Comparison of ENCODE assay signal across 17 cellular contexts in genomic region chr14:22065372-22065771, GRCh38.
DNase-seq lines count a peak whose midpoint lies in the region; ATAC-seq lines count a peak whose summit lies in the region.
"Had no signal": no experiment of that assay in that cellular context is flagged by ENCODE, and none has a peak within 500 bp of the region (broad histone marks: within the 10 kb centered on the region; RNA-seq: fewer than 3 reads in every experiment).

No MANE protein-coding gene starts in this region.

- H3K4me1 Mint-ChIP-seq in T-helper 1 cell treated with Interleukin-12 subunit alpha and Interleukin-12 subunit beta and Interleukin-4 antibody, amounts not matched to agents 30 μg/mL and 1 μg/mL, for 36 hours (ENCODE audit: low read depth): peaks cover 23% of the 10 kb centered on the region
- peaks cover 49% of the 10 kb centered on the region for H3K4me1 Mint-ChIP-seq in activated naive CD4-positive, alpha-beta T cell treated with anti-CD3 and anti-CD28 coated beads, Interleukin-2, amount 10 ng/mL, durations not matched to agents 7 days and 5 days
- H3K4me1 Mint-ChIP-seq in activated CD8-positive, alpha-beta T cell treated with anti-CD3 and anti-CD28 coated beads, Interleukin-2, amount 10 ng/mL, durations not matched to agents 7 days and 5 days (ENCODE audit: low read depth): peaks cover 40% of the 10 kb centered on the region
- peaks cover 4 to 44% (median 38%) of the 10 kb centered on the region in 7 donors for H3K4me1 Mint-ChIP-seq in naive thymus-derived CD4-positive, alpha-beta T cell

- H3K27ac Mint-ChIP-seq in T-helper 1 cell treated with Interleukin-12 subunit alpha and Interleukin-12 subunit beta and Interleukin-4 antibody, amounts not matched to agents 30 μg/mL and 1 μg/mL, for 36 hours: peak overlapping the region; percentile 36
- H3K27ac Mint-ChIP-seq in activated naive CD4-positive, alpha-beta T cell treated with anti-CD3 and anti-CD28 coated beads, Interleukin-2, amount 10 ng/mL, durations not matched to agents 7 days and 5 days: peak overlapping the region; percentile 77
- H3K27ac Mint-ChIP-seq in activated CD8-positive, alpha-beta T cell treated with anti-CD3 and anti-CD28 coated beads, Interleukin-2, amount 10 ng/mL, durations not matched to agents 7 days and 5 days: peak overlapping the region; percentile 69
- H3K27ac Mint-ChIP-seq in naive thymus-derived CD4-positive, alpha-beta T cell: peak overlapping the region in 7 of 9 donors; percentile 46 to 89 (median 84)

- H3K4me3 ChIP-seq in naive thymus-derived CD4-positive, alpha-beta T cell (ENCODE audit: low read length): no peak overlapping the region

- H3K27me3 Mint-ChIP-seq in T-helper 1 cell treated with Interleukin-12 subunit alpha and Interleukin-12 subunit beta and Interleukin-4 antibody, amounts not matched to agents 30 μg/mL and 1 μg/mL, for 36 hours (ENCODE audit: low read depth): no peaks in the 10 kb centered on the region
- H3K27me3 Mint-ChIP-seq in activated naive CD4-positive, alpha-beta T cell treated with anti-CD3 and anti-CD28 coated beads, Interleukin-2, amount 10 ng/mL, durations not matched to agents 7 days and 5 days: no peaks in the 10 kb centered on the region
- H3K27me3 Mint-ChIP-seq in activated CD8-positive, alpha-beta T cell treated with anti-CD3 and anti-CD28 coated beads, Interleukin-2, amount 10 ng/mL, durations not matched to agents 7 days and 5 days (ENCODE audit: low read depth): no peaks in the 10 kb centered on the region
- H3K27me3 Mint-ChIP-seq in naive thymus-derived CD4-positive, alpha-beta T cell: no peaks in the 10 kb centered on the region

- no peak overlapping the region for H3K27ac ChIP-seq in naive thymus-derived CD4-positive, alpha-beta T cell (ENCODE audit: low read depth, low read length)
- H3K27ac ChIP-seq: 22Rv1 had no signal

- POLR2A ChIA-PET in activated CD8-positive, alpha-beta T cell treated with anti-CD3 and anti-CD28 coated beads, Interleukin-2, amount 10 ng/mL, durations not matched to agents 7 days and 5 days (lab: Charles Lee): interaction anchor here (2.3 kb wide), 1 partner anchor 12 kb away, joined by 9 read pairs; no protein-coding TSS in a partner anchor
- POLR2A ChIA-PET in naive thymus-derived CD4-positive, alpha-beta T cell (lab: Charles Lee): interaction anchor here (0.6 to 2.6 kb wide), 10 partner anchors 12 to 491 kb away, joined by 3 to 19 read pairs (median 4); no protein-coding TSS in a partner anchor

- intact Hi-C loops in naive thymus-derived CD4-positive, alpha-beta T cell (cut with micrococcal nuclease): loop anchor here in 1 of 2 donors (1.0 kb wide), 3 partner anchors 18 to 35 kb away; no protein-coding TSS in a partner anchor

- no peaks in the 10 kb centered on the region for H3K36me3 Mint-ChIP-seq in T-helper 1 cell treated with Interleukin-12 subunit alpha and Interleukin-12 subunit beta and Interleukin-4 antibody, amounts not matched to agents 30 μg/mL and 1 μg/mL, for 36 hours (ENCODE audit: low read depth)
- no peaks in the 10 kb centered on the region for H3K36me3 Mint-ChIP-seq in activated naive CD4-positive, alpha-beta T cell treated with anti-CD3 and anti-CD28 coated beads, Interleukin-2, amount 10 ng/mL, durations not matched to agents 7 days and 5 days
- no peaks in the 10 kb centered on the region for H3K36me3 Mint-ChIP-seq in activated CD8-positive, alpha-beta T cell treated with anti-CD3 and anti-CD28 coated beads, Interleukin-2, amount 10 ng/mL, durations not matched to agents 7 days and 5 days (ENCODE audit: low read depth)
- no peaks in the 10 kb centered on the region for H3K36me3 Mint-ChIP-seq in naive thymus-derived CD4-positive, alpha-beta T cell

- no peak overlapping the region for H3K4me3 Mint-ChIP-seq in T-helper 1 cell treated with Interleukin-12 subunit alpha and Interleukin-12 subunit beta and Interleukin-4 antibody, amounts not matched to agents 30 μg/mL and 1 μg/mL, for 36 hours
- peak overlapping the region; percentile 44 for H3K4me3 Mint-ChIP-seq in activated naive CD4-positive, alpha-beta T cell treated with anti-CD3 and anti-CD28 coated beads, Interleukin-2, amount 10 ng/mL, durations not matched to agents 7 days and 5 days
- peak overlapping the region; percentile 42 for H3K4me3 Mint-ChIP-seq in activated CD8-positive, alpha-beta T cell treated with anti-CD3 and anti-CD28 coated beads, Interleukin-2, amount 10 ng/mL, durations not matched to agents 7 days and 5 days
- H3K4me3 Mint-ChIP-seq in naive thymus-derived CD4-positive, alpha-beta T cell: peak overlapping the region in 9 of 10 donors; percentile 33 to 74 (median 56)

- CTCF ChIA-PET in activated naive CD4-positive, alpha-beta T cell treated with anti-CD3 and anti-CD28 coated beads, Interleukin-2, amount 10 ng/mL, durations not matched to agents 7 days and 5 days (lab: Charles Lee): interaction anchor here (1.4 to 2.7 kb wide), 4 partner anchors 12 to 34 kb away, joined by 3 to 10 read pairs (median 6); no protein-coding TSS in a partner anchor
- CTCF ChIA-PET in activated CD8-positive, alpha-beta T cell treated with anti-CD3 and anti-CD28 coated beads, Interleukin-2, amount 10 ng/mL, durations not matched to agents 7 days and 5 days (lab: Charles Lee): interaction anchor here (1.4 to 7.1 kb wide), 8 partner anchors 12 to 505 kb away, joined by 4 to 50 read pairs (median 8); no protein-coding TSS in a partner anchor
- CTCF ChIA-PET in naive thymus-derived CD4-positive, alpha-beta T cell (lab: Charles Lee): interaction anchor here (1.0 to 2.7 kb wide), 9 partner anchors 17 to 466 kb away, joined by 3 to 13 read pairs (median 5); no protein-coding TSS in a partner anchor

- H3K27me3 ChIP-seq in naive thymus-derived CD4-positive, alpha-beta T cell (ENCODE audit: control insufficient read depth in 2 of 2, insufficient read depth in 2 of 2, low read length in 2 of 2): no peaks in the 10 kb centered on the region

- peaks cover 0 to 13% of the 10 kb centered on the region in 2 donors for H3K4me1 ChIP-seq in naive thymus-derived CD4-positive, alpha-beta T cell (ENCODE audit: control insufficient read depth in 2 of 2, insufficient read depth in 2 of 2, low read length in 2 of 2)

- no peaks in the 10 kb centered on the region for H3K9me3 Mint-ChIP-seq in T-helper 1 cell treated with Interleukin-12 subunit alpha and Interleukin-12 subunit beta and Interleukin-4 antibody, amounts not matched to agents 30 μg/mL and 1 μg/mL, for 36 hours
- no peaks in the 10 kb centered on the region for H3K9me3 Mint-ChIP-seq in activated naive CD4-positive, alpha-beta T cell treated with anti-CD3 and anti-CD28 coated beads, Interleukin-2, amount 10 ng/mL, durations not matched to agents 7 days and 5 days
- H3K9me3 Mint-ChIP-seq in activated CD8-positive, alpha-beta T cell treated with anti-CD3 and anti-CD28 coated beads, Interleukin-2, amount 10 ng/mL, durations not matched to agents 7 days and 5 days (ENCODE audit: insufficient read depth): no peaks in the 10 kb centered on the region
- peaks cover 0 to 1% (median 0%) of the 10 kb centered on the region in 11 donors for H3K9me3 Mint-ChIP-seq in naive thymus-derived CD4-positive, alpha-beta T cell

- no peaks in the 10 kb centered on the region for H3K36me3 ChIP-seq in naive thymus-derived CD4-positive, alpha-beta T cell (ENCODE audit: control insufficient read depth in 2 of 3, insufficient read depth in 3 of 3, low read length in 3 of 3)

- DNase-seq in T-helper 1 cell: no peak
- DNase-seq in activated naive CD4-positive, alpha-beta T cell treated with anti-CD3 and anti-CD28 coated beads, Interleukin-2, amount 10 ng/mL, durations not matched to agents 7 days and 5 days: no peak
- DNase-seq in activated naive CD4-positive, alpha-beta T cell treated with Interleukin-2 at 50 U/mL for 16 hours: no peak
- DNase-seq in activated CD8-positive, alpha-beta T cell treated with anti-CD3 and anti-CD28 coated beads, Interleukin-2, amount 10 ng/mL, durations not matched to agents 7 days and 5 days: no peak
- DNase-seq in naive thymus-derived CD4-positive, alpha-beta T cell: peak in 4 of 9 donors; percentile 26 to 50 (median 37)
- no peak for DNase-seq in AG20443 (ENCODE audit: low spot score)
- DNase-seq: DND-41, Karpas-422, MM.1S, NCI-H1105 treated with DMSO at 0.1 percent for 48 hours, NCI-H1694 treated with DMSO at 0.1 percent for 48 hours, NCI-H2107, NCI-H2227 treated with DMSO at 0.1 percent for 48 hours, NCI-H524 had no signal

- no peak for ATAC-seq in activated CD8-positive, alpha-beta T cell treated with anti-CD3 and anti-CD28 coated beads, Interleukin-2, amount 10 ng/mL, durations not matched to agents 7 days and 5 days
- no peak for ATAC-seq in naive thymus-derived CD4-positive, alpha-beta T cell
- ATAC-seq in GM19452 (IDR thresholded peaks at IDR 0.05; ENCODE audit: unreplicated experiment): no peak

- H3K9me3 ChIP-seq in naive thymus-derived CD4-positive, alpha-beta T cell (ENCODE audit: control insufficient read depth in 2 of 3, low read length in 3 of 3): no peaks in the 10 kb centered on the region
